In the genomic region with DNA sequence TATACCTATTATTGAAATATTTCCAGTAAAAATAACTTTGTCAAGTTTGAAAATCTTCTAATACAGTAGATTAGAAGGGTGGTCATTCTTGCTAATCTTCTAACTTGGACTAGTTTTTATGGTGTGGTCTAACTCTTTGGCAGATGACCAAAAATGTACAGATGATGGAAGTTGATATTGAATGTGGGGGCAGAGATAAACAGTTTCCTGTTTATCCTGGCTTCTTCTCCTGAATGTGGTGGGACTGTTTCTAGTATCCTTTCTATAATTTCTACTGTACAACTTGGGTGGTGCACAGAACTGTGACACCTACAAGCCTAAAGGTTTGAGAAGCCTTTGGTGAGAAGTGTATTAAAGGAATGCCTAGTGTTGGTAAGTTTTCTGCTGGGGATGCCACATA, we compare ENCODE assay signal across 1 cellular context.
TF ChIP-seq lines count a peak whose summit lies in the region.

No MANE protein-coding gene starts in this region.

TF ChIP-seq in K562, 482 proteins besides CTCF, POLR2A, EP300 and RAD21 (continued from another document):
- TF ChIP-seq, protein P1, sequence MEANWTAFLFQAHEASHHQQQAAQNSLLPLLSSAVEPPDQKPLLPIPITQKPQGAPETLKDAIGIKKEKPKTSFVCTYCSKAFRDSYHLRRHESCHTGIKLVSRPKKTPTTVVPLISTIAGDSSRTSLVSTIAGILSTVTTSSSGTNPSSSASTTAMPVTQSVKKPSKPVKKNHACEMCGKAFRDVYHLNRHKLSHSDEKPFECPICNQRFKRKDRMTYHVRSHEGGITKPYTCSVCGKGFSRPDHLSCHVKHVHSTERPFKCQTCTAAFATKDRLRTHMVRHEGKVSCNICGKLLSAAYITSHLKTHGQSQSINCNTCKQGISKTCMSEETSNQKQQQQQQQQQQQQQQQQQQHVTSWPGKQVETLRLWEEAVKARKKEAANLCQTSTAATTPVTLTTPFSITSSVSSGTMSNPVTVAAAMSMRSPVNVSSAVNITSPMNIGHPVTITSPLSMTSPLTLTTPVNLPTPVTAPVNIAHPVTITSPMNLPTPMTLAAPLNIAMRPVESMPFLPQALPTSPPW (CRISPR knock-in tag; IDR thresholded peaks at IDR 0.05), result peak; percentile 41; the same call in 1 of the 2 replicates
- TF ChIP-seq SMAD3 (CRISPR knock-in tag; conservative IDR thresholded peaks at IDR 0.05) (0 out of 2 replicates have a peak, but pooled peaks have one; percentile 5), FOXJ2 (tag; IDR thresholded peaks at IDR 0.05) (peak; percentile 72; the same call in 1 of the 2 replicates), TAL1 (IDR thresholded peaks at IDR 0.05) (peak; percentile 78), PRPF4 (IDR thresholded peaks at IDR 0.05; ENCODE audit: insufficient read depth, low read depth, low read length, poor library complexity, severe bottlenecking) (no peak), SIN3B (IDR thresholded peaks at IDR 0.05; ENCODE audit: low read depth) (no peak), CBFA2T2 (conservative IDR thresholded peaks at IDR 0.05) (peak; percentile 67), ZNF445 (CRISPR knock-in tag; IDR thresholded peaks at IDR 0.05; ENCODE audit: low read depth) (peak; percentile 72; the same call in 1 of the 2 replicates), KLF1 (tag; IDR thresholded peaks at IDR 0.05) (no peak), TRIM28 (IDR thresholded peaks at IDR 0.05) (peak; percentile 62; the same call in 1 of the 2 replicates), MTA1 (IDR thresholded peaks at IDR 0.05; ENCODE audit: borderline replicate concordance) (no peak), NCOR1 (IDR thresholded peaks at IDR 0.05) (peak; percentile 59), GABPA (tag; conservative IDR thresholded peaks at IDR 0.05; ENCODE audit: low read depth) (0 out of 2 replicates have a peak, but pooled peaks have one; percentile 39), SIRT6 (IDR thresholded peaks at IDR 0.05; ENCODE audit: low read depth, low read length) (no peak), ZNF212 (CRISPR knock-in tag; IDR thresholded peaks at IDR 0.05) (no peak), FOXP1 (CRISPR knock-in tag; IDR thresholded peaks at IDR 0.05) (no peak), SMAD4 (CRISPR knock-in tag; conservative IDR thresholded peaks at IDR 0.05) (peak; percentile 50), XRCC5 (IDR thresholded peaks at IDR 0.05; ENCODE audit: low read depth, low read length) (no peak), JUND (IDR thresholded peaks at IDR 0.05; ENCODE audit: borderline replicate concordance, low read depth, low read length) (0 out of 2 replicates have a peak, but pooled peaks have one; percentile 5), JUND (tag; IDR thresholded peaks at IDR 0.05; ENCODE audit: borderline replicate concordance, low read depth, low read length) (no peak)
- TF ChIP-seq, protein P2, sequence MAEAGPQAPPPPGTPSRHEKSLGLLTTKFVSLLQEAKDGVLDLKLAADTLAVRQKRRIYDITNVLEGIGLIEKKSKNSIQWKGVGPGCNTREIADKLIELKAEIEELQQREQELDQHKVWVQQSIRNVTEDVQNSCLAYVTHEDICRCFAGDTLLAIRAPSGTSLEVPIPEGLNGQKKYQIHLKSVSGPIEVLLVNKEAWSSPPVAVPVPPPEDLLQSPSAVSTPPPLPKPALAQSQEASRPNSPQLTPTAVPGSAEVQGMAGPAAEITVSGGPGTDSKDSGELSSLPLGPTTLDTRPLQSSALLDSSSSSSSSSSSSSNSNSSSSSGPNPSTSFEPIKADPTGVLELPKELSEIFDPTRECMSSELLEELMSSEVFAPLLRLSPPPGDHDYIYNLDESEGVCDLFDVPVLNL (CRISPR knock-in tag; IDR thresholded peaks at IDR 0.05; ENCODE audit: low read depth), result no peak
- TF ChIP-seq, protein P3, sequence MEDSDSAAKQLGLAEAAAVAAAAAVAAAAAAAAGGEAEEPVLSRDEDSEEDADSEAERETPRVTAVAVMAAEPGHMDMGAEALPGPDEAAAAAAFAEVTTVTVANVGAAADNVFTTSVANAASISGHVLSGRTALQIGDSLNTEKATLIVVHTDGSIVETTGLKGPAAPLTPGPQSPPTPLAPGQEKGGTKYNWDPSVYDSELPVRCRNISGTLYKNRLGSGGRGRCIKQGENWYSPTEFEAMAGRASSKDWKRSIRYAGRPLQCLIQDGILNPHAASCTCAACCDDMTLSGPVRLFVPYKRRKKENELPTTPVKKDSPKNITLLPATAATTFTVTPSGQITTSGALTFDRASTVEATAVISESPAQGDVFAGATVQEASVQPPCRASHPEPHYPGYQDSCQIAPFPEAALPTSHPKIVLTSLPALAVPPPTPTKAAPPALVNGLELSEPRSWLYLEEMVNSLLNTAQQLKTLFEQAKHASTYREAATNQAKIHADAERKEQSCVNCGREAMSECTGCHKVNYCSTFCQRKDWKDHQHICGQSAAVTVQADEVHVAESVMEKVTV (CRISPR knock-in tag; IDR thresholded peaks at IDR 0.05), result 0 out of 2 replicates have a peak, but pooled peaks have one; percentile 7
- TF ChIP-seq, protein P4, sequence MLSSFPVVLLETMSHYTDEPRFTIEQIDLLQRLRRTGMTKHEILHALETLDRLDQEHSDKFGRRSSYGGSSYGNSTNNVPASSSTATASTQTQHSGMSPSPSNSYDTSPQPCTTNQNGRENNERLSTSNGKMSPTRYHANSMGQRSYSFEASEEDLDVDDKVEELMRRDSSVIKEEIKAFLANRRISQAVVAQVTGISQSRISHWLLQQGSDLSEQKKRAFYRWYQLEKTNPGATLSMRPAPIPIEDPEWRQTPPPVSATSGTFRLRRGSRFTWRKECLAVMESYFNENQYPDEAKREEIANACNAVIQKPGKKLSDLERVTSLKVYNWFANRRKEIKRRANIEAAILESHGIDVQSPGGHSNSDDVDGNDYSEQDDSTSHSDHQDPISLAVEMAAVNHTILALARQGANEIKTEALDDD (IDR thresholded peaks at IDR 0.05), result peak; percentile 83
- TF ChIP-seq, protein P5, sequence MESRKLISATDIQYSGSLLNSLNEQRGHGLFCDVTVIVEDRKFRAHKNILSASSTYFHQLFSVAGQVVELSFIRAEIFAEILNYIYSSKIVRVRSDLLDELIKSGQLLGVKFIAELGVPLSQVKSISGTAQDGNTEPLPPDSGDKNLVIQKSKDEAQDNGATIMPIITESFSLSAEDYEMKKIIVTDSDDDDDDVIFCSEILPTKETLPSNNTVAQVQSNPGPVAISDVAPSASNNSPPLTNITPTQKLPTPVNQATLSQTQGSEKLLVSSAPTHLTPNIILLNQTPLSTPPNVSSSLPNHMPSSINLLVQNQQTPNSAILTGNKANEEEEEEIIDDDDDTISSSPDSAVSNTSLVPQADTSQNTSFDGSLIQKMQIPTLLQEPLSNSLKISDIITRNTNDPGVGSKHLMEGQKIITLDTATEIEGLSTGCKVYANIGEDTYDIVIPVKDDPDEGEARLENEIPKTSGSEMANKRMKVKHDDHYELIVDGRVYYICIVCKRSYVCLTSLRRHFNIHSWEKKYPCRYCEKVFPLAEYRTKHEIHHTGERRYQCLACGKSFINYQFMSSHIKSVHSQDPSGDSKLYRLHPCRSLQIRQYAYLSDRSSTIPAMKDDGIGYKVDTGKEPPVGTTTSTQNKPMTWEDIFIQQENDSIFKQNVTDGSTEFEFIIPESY (CRISPR knock-in tag; IDR thresholded peaks at IDR 0.05), result no peak
- TF ChIP-seq, protein P6, sequence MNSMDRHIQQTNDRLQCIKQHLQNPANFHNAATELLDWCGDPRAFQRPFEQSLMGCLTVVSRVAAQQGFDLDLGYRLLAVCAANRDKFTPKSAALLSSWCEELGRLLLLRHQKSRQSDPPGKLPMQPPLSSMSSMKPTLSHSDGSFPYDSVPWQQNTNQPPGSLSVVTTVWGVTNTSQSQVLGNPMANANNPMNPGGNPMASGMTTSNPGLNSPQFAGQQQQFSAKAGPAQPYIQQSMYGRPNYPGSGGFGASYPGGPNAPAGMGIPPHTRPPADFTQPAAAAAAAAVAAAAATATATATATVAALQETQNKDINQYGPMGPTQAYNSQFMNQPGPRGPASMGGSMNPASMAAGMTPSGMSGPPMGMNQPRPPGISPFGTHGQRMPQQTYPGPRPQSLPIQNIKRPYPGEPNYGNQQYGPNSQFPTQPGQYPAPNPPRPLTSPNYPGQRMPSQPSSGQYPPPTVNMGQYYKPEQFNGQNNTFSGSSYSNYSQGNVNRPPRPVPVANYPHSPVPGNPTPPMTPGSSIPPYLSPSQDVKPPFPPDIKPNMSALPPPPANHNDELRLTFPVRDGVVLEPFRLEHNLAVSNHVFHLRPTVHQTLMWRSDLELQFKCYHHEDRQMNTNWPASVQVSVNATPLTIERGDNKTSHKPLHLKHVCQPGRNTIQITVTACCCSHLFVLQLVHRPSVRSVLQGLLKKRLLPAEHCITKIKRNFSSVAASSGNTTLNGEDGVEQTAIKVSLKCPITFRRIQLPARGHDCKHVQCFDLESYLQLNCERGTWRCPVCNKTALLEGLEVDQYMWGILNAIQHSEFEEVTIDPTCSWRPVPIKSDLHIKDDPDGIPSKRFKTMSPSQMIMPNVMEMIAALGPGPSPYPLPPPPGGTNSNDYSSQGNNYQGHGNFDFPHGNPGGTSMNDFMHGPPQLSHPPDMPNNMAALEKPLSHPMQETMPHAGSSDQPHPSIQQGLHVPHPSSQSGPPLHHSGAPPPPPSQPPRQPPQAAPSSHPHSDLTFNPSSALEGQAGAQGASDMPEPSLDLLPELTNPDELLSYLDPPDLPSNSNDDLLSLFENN (IDR thresholded peaks at IDR 0.05; ENCODE audit: low read depth in 2 of 2, low read length in 2 of 2), result peak in 1 of 2 experiments; percentile 66; a peak in 1 of 4 replicates
